17 cellular contexts compared by ENCODE assay signal in the genomic region with DNA sequence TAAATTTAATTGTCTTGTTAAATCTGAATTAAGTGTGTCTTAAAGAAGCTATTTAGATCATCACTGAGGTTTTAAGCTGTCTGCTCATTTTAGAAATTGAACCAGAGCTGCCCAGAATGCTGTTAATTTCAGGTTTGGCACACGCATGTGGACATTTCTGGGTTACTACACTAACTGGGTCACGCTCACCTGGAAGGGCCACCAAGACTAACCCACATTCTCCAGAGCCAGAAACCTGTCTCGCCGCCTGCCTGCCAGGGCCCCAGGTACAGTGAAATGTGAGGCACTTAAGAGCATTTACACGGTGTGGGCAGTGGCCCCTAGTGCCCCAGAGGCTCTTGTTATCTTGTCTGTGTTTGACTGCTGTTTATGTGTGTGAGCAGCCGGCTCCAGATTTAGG. TPM values are rescaled to one million over a fixed set of nuclear protein-coding genes. Genes with fewer than 3 reads are reported as not detected.
DNase-seq lines count a peak whose midpoint lies in the region; TF ChIP-seq lines count a peak whose summit lies in the region.
"Had no signal": no experiment of that assay in that cellular context is flagged by ENCODE, and none has a peak within 500 bp of the region (broad histone marks: within the 10 kb centered on the region; RNA-seq: fewer than 3 reads in every experiment).

No MANE protein-coding gene starts in this region.

- 22% methylated on average over 6 of the region's 6 CpGs for WGBS in prostate gland

- H3K36me3 ChIP-seq in prostate gland (no peaks in the 10 kb centered on the region), MG63 (no peaks in the 10 kb centered on the region)

- no peak for TF ChIP-seq CTCF in prostate gland (IDR thresholded peaks at IDR 0.05)

- no peaks in the 10 kb centered on the region for H3K36me3 Mint-ChIP-seq in activated naive CD4-positive, alpha-beta T cell treated with anti-CD3 and anti-CD28 coated beads, Interleukin-2, amount 10 ng/mL, durations not matched to agents 7 days and 5 days
- H3K36me3 Mint-ChIP-seq: CD4-positive, CD25-positive, alpha-beta regulatory T cell; CD8-positive, alpha-beta T cell had no signal

- CTCF ChIA-PET in activated naive CD4-positive, alpha-beta T cell treated with anti-CD3 and anti-CD28 coated beads, Interleukin-2, amount 10 ng/mL, durations not matched to agents 7 days and 5 days (lab: Charles Lee), result no interaction called here

- H3K4me3 ChIP-seq in prostate gland (no peak overlapping the region), MG63 (no peak overlapping the region)

- no peaks in the 10 kb centered on the region for H3K9me3 Mint-ChIP-seq in activated naive CD4-positive, alpha-beta T cell treated with anti-CD3 and anti-CD28 coated beads, Interleukin-2, amount 10 ng/mL, durations not matched to agents 7 days and 5 days
- H3K9me3 Mint-ChIP-seq: CD8-positive, alpha-beta T cell had no signal

- TF ChIP-seq POLR2A in prostate gland (IDR thresholded peaks at IDR 0.05), result no peak

- H3K4me3 Mint-ChIP-seq in activated naive CD4-positive, alpha-beta T cell treated with anti-CD3 and anti-CD28 coated beads, Interleukin-2, amount 10 ng/mL, durations not matched to agents 7 days and 5 days, result no peak overlapping the region
- H3K4me3 Mint-ChIP-seq: CD4-positive, CD25-positive, alpha-beta regulatory T cell; CD8-positive, alpha-beta T cell had no signal

- H3K4me1 ChIP-seq in prostate gland (replicated peaks), result no peaks in the 10 kb centered on the region

- H3K9me3 ChIP-seq in prostate gland (no peaks in the 10 kb centered on the region), MG63 (no peaks in the 10 kb centered on the region)

- in situ Hi-C loops in G401 (cut with HindIII; ENCODE audit: low sequenced_read_pairs), result no loop called here

- H3K27me3 ChIP-seq in prostate gland (replicated peaks; ENCODE audit: insufficient read depth) (peaks cover 2% of the 10 kb centered on the region), MG63 (0 out of 2 replicates have a peak, but pooled peaks cover 2% of the 10 kb centered on the region)

- H3K27ac ChIP-seq in prostate gland, result no peak overlapping the region

- H3K4me1 Mint-ChIP-seq in activated naive CD4-positive, alpha-beta T cell treated with anti-CD3 and anti-CD28 coated beads, Interleukin-2, amount 10 ng/mL, durations not matched to agents 7 days and 5 days, result no peaks in the 10 kb centered on the region
- H3K4me1 Mint-ChIP-seq: CD4-positive, CD25-positive, alpha-beta regulatory T cell had no signal

- intact Hi-C loops in prostate gland (cut with DNase I), result no loop called here

- no peaks in the 10 kb centered on the region for H3K27me3 Mint-ChIP-seq in activated naive CD4-positive, alpha-beta T cell treated with anti-CD3 and anti-CD28 coated beads, Interleukin-2, amount 10 ng/mL, durations not matched to agents 7 days and 5 days

- DNase-seq in ELF-1 (ENCODE audit: low read depth, low spot score) (peak; percentile 3), G401 (ENCODE audit: low spot score) (peak; percentile 98), cerebellar nuclear complex (lab: John Stamatoyannopoulos, UW) (peak; percentile 30 to 93), left kidney (ENCODE audit: low read depth, low spot score) (peak; percentile 15), prostate gland (ENCODE audit: low spot score) (no peak), NCI-H1092 treated with DMSO at 0.1 percent for 48 hours (lab: John Stamatoyannopoulos, UW) (no peak), MG63 (no peak)
- DNase-seq in activated naive CD4-positive, alpha-beta T cell treated with anti-CD3 and anti-CD28 coated beads, Interleukin-2, amount 10 ng/mL, durations not matched to agents 7 days and 5 days, result no peak
- DNase-seq: CD4-positive, CD25-positive, alpha-beta regulatory T cell; CD8-positive, alpha-beta T cell; DMS 273 treated with DMSO at 0.1 percent for 48 hours; DND-41; GF-D8; H7; HCEC 1CT had no signal

- H3K27ac Mint-ChIP-seq in activated naive CD4-positive, alpha-beta T cell treated with anti-CD3 and anti-CD28 coated beads, Interleukin-2, amount 10 ng/mL, durations not matched to agents 7 days and 5 days, result no peak overlapping the region
- H3K27ac Mint-ChIP-seq: CD4-positive, CD25-positive, alpha-beta regulatory T cell; CD8-positive, alpha-beta T cell had no signal

RNA-seq across cellular contexts. Expression of a gene that starts 46.6 kb away (rescaled TPM):
- not detected in 2 replicates for total RNA-seq in G401 (2014; rRNA removed; shearing (Covaris generic))
- under 1 TPM in 1 of 2 donors, not detected in 1; 0.74 TPM for total RNA-seq in prostate gland
- total RNA-seq in MG63 (2014; rRNA removed; shearing (Covaris generic); ENCODE audit: low replicate concordance), result not detected in 2 replicates
- total RNA-seq: A172; A673; CD4-positive, CD25-positive, alpha-beta regulatory T cell; CD8-positive, alpha-beta T cell had no signal

Comparison
In these comparisons a context has a peak if more than half of its experiments do, and no peak if none do; other contexts are left out.
1. DNase-seq: peak in ELF-1 (single experiment), G401 (single experiment), cerebellar nuclear complex (2 of 2) and left kidney (single experiment); none in prostate gland (single experiment), NCI-H1092 treated with DMSO at 0.1 percent for 48 hours (single experiment), activated naive CD4-positive, alpha-beta T cell treated with anti-CD3 and anti-CD28 coated beads, Interleukin-2, amount 10 ng/mL, durations not matched to agents 7 days and 5 days (single experiment) and MG63 (single experiment).